ENCODE assay signal across 8 cellular contexts in genomic region chr1:224170748-224171478, GRCh38. TPM values are rescaled to one million over a fixed set of nuclear protein-coding genes. Genes with fewer than 3 reads are reported as not detected.
DNase-seq lines count a peak whose midpoint lies in the region; ATAC-seq and TF ChIP-seq lines count a peak whose summit lies in the region.

No MANE protein-coding gene starts in this region.

- H3K27me3 ChIP-seq in cardiac muscle cell = no peaks in the 10 kb centered on the region
- H3K27me3 ChIP-seq in endodermal cell (ENCODE audit: control insufficient read depth, insufficient read depth, low read length, poor library complexity, severe bottlenecking) = no peaks in the 10 kb centered on the region

- no peaks in the 10 kb centered on the region for H3K9me3 ChIP-seq in cardiac muscle cell (ENCODE audit: low read depth)
- H3K9me3 ChIP-seq in endodermal cell (ENCODE audit: control insufficient read depth, low read length) = no peaks in the 10 kb centered on the region

- H3K36me3 ChIP-seq in cardiac muscle cell (no peaks in the 10 kb centered on the region), endodermal cell (ENCODE audit: control insufficient read depth, insufficient read depth, low read length) (no peaks in the 10 kb centered on the region)

- peak in 1 of 2 donors; percentile 42 for DNase-seq in cardiac muscle cell (ENCODE audit: low read depth in 1 of 2, low spot score in 1 of 2)
- no peak for DNase-seq in Right ventricle myocardium inferior (ENCODE audit: missing footprints)
- DNase-seq in SK-MEL-5 (ENCODE audit: low read depth, low spot score) = peak; percentile 43
- DNase-seq in endodermal cell = peak; percentile 73
- DNase-seq in progenitor cell of endocrine pancreas (ENCODE audit: low spot score, unreplicated experiment) = no peak
- no peak for DNase-seq in stimulated activated CD4-positive, alpha-beta T cell treated with anti-CD3 and anti-CD28 coated beads, Interleukin-1b, Interleukin-23, amount 100 ng/mL, for 48 hours

- H3K4me1 Mint-ChIP-seq in endodermal cell (peaks cover 9% of the 10 kb centered on the region), progenitor cell of endocrine pancreas (ENCODE audit: low read depth) (peaks cover 2% of the 10 kb centered on the region)

- H3K4me3 Mint-ChIP-seq in endodermal cell = no peak overlapping the region
- no peak overlapping the region for H3K4me3 Mint-ChIP-seq in progenitor cell of endocrine pancreas (ENCODE audit: low read depth)

- H3K27ac Mint-ChIP-seq in endodermal cell (no peak overlapping the region), progenitor cell of endocrine pancreas (no peak overlapping the region)

- H3K27me3 Mint-ChIP-seq in endodermal cell (ENCODE audit: insufficient read depth) = peaks cover 13% of the 10 kb centered on the region
- peaks cover 21% of the 10 kb centered on the region for H3K27me3 Mint-ChIP-seq in progenitor cell of endocrine pancreas

- in situ Hi-C loops in SK-MEL-5 (cut with HindIII; ENCODE audit: low pct_unique_long_range_greater_than_20kb, low sequenced_read_pairs) = no loop called here

- H3K9ac ChIP-seq in endodermal cell (ENCODE audit: extremely low read depth, low read length, poor library complexity, severe bottlenecking) = no peak overlapping the region

- WGBS in endodermal cell (ENCODE audit: insufficient coverage in 1 of 2, insufficient read length in 1 of 2), 2 experiments = 87 to 93% methylated on average over 8 to 9 of the region's 9 CpGs

- ATAC-seq in Right ventricle myocardium inferior (no peak), HG03175 (IDR thresholded peaks at IDR 0.05; ENCODE audit: unreplicated experiment) (no peak), HG02763 (IDR thresholded peaks at IDR 0.05; ENCODE audit: unreplicated experiment) (no peak)

- TF ChIP-seq CTCF in cardiac muscle cell (IDR thresholded peaks at IDR 0.05; ENCODE audit: low read depth, low read length) = peak; percentile 34
- peak; percentile 70 for TF ChIP-seq CTCF in endodermal cell (conservative IDR thresholded peaks at IDR 0.05)
- peak; percentile 43 for TF ChIP-seq CTCF in progenitor cell of endocrine pancreas (IDR thresholded peaks at IDR 0.05; ENCODE audit: unreplicated experiment)

- H3K4me1 ChIP-seq in cardiac muscle cell (ENCODE audit: low read depth) (no peaks in the 10 kb centered on the region), endodermal cell (ENCODE audit: control insufficient read depth, insufficient read depth, low read length) (no peaks in the 10 kb centered on the region)

- H3K36me3 Mint-ChIP-seq in endodermal cell (ENCODE audit: low read depth) (peaks cover 1% of the 10 kb centered on the region), progenitor cell of endocrine pancreas (ENCODE audit: insufficient read depth) (peaks cover 2% of the 10 kb centered on the region)

- H3K4me3 ChIP-seq in cardiac muscle cell (no peak overlapping the region), endodermal cell (ENCODE audit: low read length) (no peak overlapping the region)

- intact Hi-C loops in Right ventricle myocardium inferior (cut with DNase I) = no loop called here

- H3K27ac ChIP-seq in cardiac muscle cell = no peak overlapping the region
- no peak overlapping the region for H3K27ac ChIP-seq in endodermal cell (ENCODE audit: low read depth, low read length)

- H3K9me3 Mint-ChIP-seq in endodermal cell (peaks cover 4% of the 10 kb centered on the region), progenitor cell of endocrine pancreas (ENCODE audit: low read depth) (peaks cover 5% of the 10 kb centered on the region)

RNA-seq across cellular contexts. Expression of gene DEGS1, which starts 12.1 kb away (rescaled TPM):
- total RNA-seq in cardiac muscle cell (36.4 and 56.6 TPM in 2 replicates), Right ventricle myocardium inferior (63.8 TPM), endodermal cell (10 to 100 TPM; 25.0 to 28.9 TPM), progenitor cell of endocrine pancreas (10.4 and 13.5 TPM in 2 replicates)
- 93.1 and 98.2 TPM in 2 replicates for polyA plus RNA-seq in cardiac muscle cell
- 65.6 and 66.6 TPM in 2 replicates for total RNA-seq in SK-MEL-5 (2014; rRNA removed; shearing (Covaris generic))
- 91.3 and 100.0 TPM in 2 replicates for polyA plus RNA-seq in SK-MEL-5 (2015; cell fraction: cytosol; rRNA removed)
- polyA plus RNA-seq in SK-MEL-5 (2015; cell fraction: nucleus; rRNA removed) = 13.5 and 33.2 TPM in 2 replicates
- 47.9 TPM for polyA plus RNA-seq in endodermal cell (2013, experiment 1 of 2)
- polyA plus RNA-seq in endodermal cell (2013, experiment 2 of 2) = 44.7 TPM

RNA-seq across cellular contexts. Expression of gene FBXO28, which starts 57.0 kb away (rescaled TPM):
- total RNA-seq in cardiac muscle cell = 17.8 and 21.9 TPM in 2 replicates
- polyA plus RNA-seq in cardiac muscle cell = 9.1 and 12.0 TPM in 2 replicates
- total RNA-seq in Right ventricle myocardium inferior = 17.3 TPM
- total RNA-seq in SK-MEL-5 (2014; rRNA removed; shearing (Covaris generic)) = 34.2 and 37.3 TPM in 2 replicates
- polyA plus RNA-seq in SK-MEL-5 (2015; cell fraction: cytosol; rRNA removed) = 17.9 and 18.8 TPM in 2 replicates
- 14.5 and 15.0 TPM in 2 replicates for polyA plus RNA-seq in SK-MEL-5 (2015; cell fraction: nucleus; rRNA removed)
- total RNA-seq in endodermal cell = 10 to 100 TPM; 33.2 to 40.1 TPM
- 24.4 TPM for polyA plus RNA-seq in endodermal cell (2013, experiment 1 of 2)
- polyA plus RNA-seq in endodermal cell (2013, experiment 2 of 2) = 22.0 TPM
- 31.9 and 33.5 TPM in 2 replicates for total RNA-seq in progenitor cell of endocrine pancreas

Comparison
In these comparisons a context has a peak if more than half of its experiments do, and no peak if none do; other contexts are left out.
1. DNase-seq: peak in SK-MEL-5 (single experiment) and endodermal cell (single experiment); none in Right ventricle myocardium inferior (single experiment), progenitor cell of endocrine pancreas (single experiment) and stimulated activated CD4-positive, alpha-beta T cell treated with anti-CD3 and anti-CD28 coated beads, Interleukin-1b, Interleukin-23, amount 100 ng/mL, for 48 hours (single experiment).
2. Peak in every context shown above with its lines, with median percentiles within 50 percentile points of each other: CTCF ChIP-seq.